9 cellular contexts compared by ENCODE assay signal in genomic region chr14:94548999-94549985, GRCh38. TPM values are rescaled to one million over a fixed set of nuclear protein-coding genes. Genes with fewer than 3 reads are reported as not detected.
DNase-seq lines count a peak whose midpoint lies in the region; ATAC-seq, FAIRE-seq and TF ChIP-seq lines count a peak whose summit lies in the region.
"Had no signal": no experiment of that assay in that cellular context is flagged by ENCODE, and none has a peak within 500 bp of the region (broad histone marks: within the 10 kb centered on the region; RNA-seq: fewer than 3 reads in every experiment).

No MANE protein-coding gene starts in this region.

- H3K4me1 Mint-ChIP-seq in activated T-cell treated with anti-CD3 and anti-CD28 coated beads, Interleukin-2, amount 50 U/mL, for 72 hours (ENCODE audit: low read depth) = no peaks in the 10 kb centered on the region

- H3K9me3 ChIP-seq in DOHH2 (ENCODE audit: control insufficient read depth, insufficient read depth, low read length) (no peaks in the 10 kb centered on the region; the same call in 1 of the 2 replicates), pancreas (no peaks in the 10 kb centered on the region), aorta (ENCODE audit: control insufficient read depth, low read length) (peaks cover 7% of the 10 kb centered on the region)

- no peaks in the 10 kb centered on the region for H3K9me2 ChIP-seq in DOHH2 (replicated peaks; ENCODE audit: control insufficient read depth, low read length)

- TF ChIP-seq CTCF in DOHH2 (IDR thresholded peaks at IDR 0.05; ENCODE audit: low read depth, low read length, poor library complexity, severe bottlenecking) = peak; percentile 96
- peak; percentile 72 for TF ChIP-seq CTCF in foreskin fibroblast (IDR thresholded peaks at IDR 0.05; ENCODE audit: low read depth, low read length)
- peak; percentile 90 to 97 (median 93) for TF ChIP-seq CTCF in pancreas (IDR thresholded peaks at IDR 0.05)

- no peak overlapping the region for H3K27ac Mint-ChIP-seq in activated T-cell treated with anti-CD3 and anti-CD28 coated beads, Interleukin-2, amount 50 U/mL, for 72 hours
- H3K27ac Mint-ChIP-seq: activated naive CD4-positive, alpha-beta T cell treated with anti-CD3 and anti-CD28 coated beads, Interleukin-2, amount 50 U/mL, for 72 hours had no signal

- H3K4me1 ChIP-seq in DOHH2 (ENCODE audit: control insufficient read depth, low read length) = no peaks in the 10 kb centered on the region
- H3K4me1 ChIP-seq in pancreas = no peaks in the 10 kb centered on the region
- H3K4me1 ChIP-seq in aorta (ENCODE audit: control insufficient read depth in 1 of 2, insufficient read depth in 2 of 2, low read length in 2 of 2) = no peaks in the 10 kb centered on the region

- peaks cover 0 to 7% of the 10 kb centered on the region in 2 donors for H3K9me3 Mint-ChIP-seq in activated T-cell treated with anti-CD3 and anti-CD28 coated beads, Interleukin-2, amount 50 U/mL, for 72 hours

- H3K27me3 ChIP-seq in DOHH2 (ENCODE audit: control insufficient read depth, low read length) (peaks cover 3% of the 10 kb centered on the region), pancreas (no peaks in the 10 kb centered on the region), aorta (ENCODE audit: control insufficient read depth in 1 of 2, insufficient read depth in 2 of 2, low read length in 1 of 2) (no peaks in the 10 kb centered on the region)

- H3F3A ChIP-seq in DOHH2 (ENCODE audit: control insufficient read depth, insufficient read depth) = no peaks in the 10 kb centered on the region

- H3K27ac ChIP-seq in DOHH2 (ENCODE audit: low read depth, low read length) (no peak overlapping the region), pancreas (no peak overlapping the region), aorta (ENCODE audit: low read depth in 1 of 2, low read length in 2 of 2) (no peak overlapping the region)

- peaks cover 28% of the 10 kb centered on the region for H3K27me3 Mint-ChIP-seq in activated T-cell treated with anti-CD3 and anti-CD28 coated beads, Interleukin-2, amount 50 U/mL, for 72 hours (ENCODE audit: low read depth)

- H3K79me2 ChIP-seq in DOHH2 (ENCODE audit: control insufficient read depth, low read length) = no peaks in the 10 kb centered on the region

- no peak overlapping the region for H3K4me3 Mint-ChIP-seq in activated T-cell treated with anti-CD3 and anti-CD28 coated beads, Interleukin-2, amount 50 U/mL, for 72 hours

- H3K4me2 ChIP-seq in DOHH2 (ENCODE audit: low read length) = no peak overlapping the region

- DNase-seq in HCEC 1CT (peak; percentile 26), NCI-H748 treated with DMSO at 0.1 percent for 48 hours (lab: John Stamatoyannopoulos, UW) (peak; percentile 24), foreskin fibroblast (peak; percentile 14 to 68), pancreas (peak in 4 of 6 donors; percentile 30 to 92 (median 72)), aorta (peak in 1 of 2 donors; percentile 87), NCI-H1048 (lab: John Stamatoyannopoulos, UW) (no peak)
- peak; percentile 53 to 72 for DNase-seq in activated T-cell treated with anti-CD3 and anti-CD28 coated beads, Interleukin-2, amount 50 U/mL, for 72 hours

- no peaks in the 10 kb centered on the region for H3K36me3 Mint-ChIP-seq in activated T-cell treated with anti-CD3 and anti-CD28 coated beads, Interleukin-2, amount 50 U/mL, for 72 hours (ENCODE audit: insufficient read depth in 2 of 2)

- H4K20me1 ChIP-seq in DOHH2 (ENCODE audit: control insufficient read depth, insufficient read depth, low read depth, low read length) = no peaks in the 10 kb centered on the region

- peak; percentile 50 to 61 for ATAC-seq in activated T-cell treated with anti-CD3 and anti-CD28 coated beads, Interleukin-2, amount 50 U/mL, for 72 hours (replicated peaks in 1 of 2)
- ATAC-seq in pancreas (peak; percentile 82 to 96 (median 90)), aorta (ENCODE audit: low FRiP score) (peak; percentile 72)

- H3K4me3 ChIP-seq in DOHH2 (ENCODE audit: low read length) (no peak overlapping the region), foreskin fibroblast (ENCODE audit: low read depth in 1 of 2, low read length in 2 of 2) (no peak overlapping the region), pancreas (no peak overlapping the region), aorta (ENCODE audit: low read length in 2 of 2) (no peak overlapping the region)

- intact Hi-C loops in pancreas (cut with DNase I) = loop anchor here in 1 of 3 donors (10.0 kb wide), 1 partner anchor 104 kb away; no protein-coding TSS in a partner anchor
- intact Hi-C loops in aorta (cut with DNase I) = no loop called here

- H3K36me3 ChIP-seq in DOHH2 (ENCODE audit: control insufficient read depth, low read length) = no peaks in the 10 kb centered on the region
- H3K36me3 ChIP-seq in pancreas = no peaks in the 10 kb centered on the region
- H3K36me3 ChIP-seq in aorta (ENCODE audit: control insufficient read depth in 1 of 2, insufficient read depth in 2 of 2, low read length in 1 of 2) = no peaks in the 10 kb centered on the region

- 28% methylated on average over 24 of the region's 24 CpGs for WGBS in pancreas, 2 donors
- 22 to 24% methylated on average over 24 of the region's 24 CpGs for WGBS in aorta, 2 donors

- no peak for FAIRE-seq in pancreas (lab: Jason Lieb, UNC)

RNA-seq across cellular contexts. Expression of gene SERPINA4, which starts 11.9 kb away (rescaled TPM):
- not detected for total RNA-seq in activated T-cell treated with anti-CD3 and anti-CD28 coated beads, Interleukin-2, amount 50 U/mL, for 72 hours
- 10 to 100 TPM; 51.5 to 88.5 (median 59.7) TPM for total RNA-seq in pancreas
- 100 to 1,000 TPM; 103 to 119 TPM for polyA plus RNA-seq in pancreas
- total RNA-seq in aorta = not detected
- not detected for polyA plus RNA-seq in aorta
- total RNA-seq: activated naive CD4-positive, alpha-beta T cell treated with anti-CD3 and anti-CD28 coated beads, Interleukin-2, amount 50 U/mL, for 72 hours had no signal

RNA-seq across cellular contexts. Expression of gene SERPINA5, which starts 31.9 kb away (rescaled TPM):
- not detected for total RNA-seq in activated T-cell treated with anti-CD3 and anti-CD28 coated beads, Interleukin-2, amount 50 U/mL, for 72 hours
- total RNA-seq in pancreas (100 to 1,000 TPM in 1 of 6 donors, 10 to 100 TPM in 5; 52.3 to 130 (median 96.0) TPM), aorta (1 to 10 TPM; 2.3 to 9.0 TPM)
- polyA plus RNA-seq in pancreas (100 to 1,000 TPM in 1 of 2 donors, 10 to 100 TPM in 1; 67.2 to 139 TPM), aorta (under 1 TPM in 1 of 2 donors, not detected in 1; 0.13 TPM)
- total RNA-seq: activated naive CD4-positive, alpha-beta T cell treated with anti-CD3 and anti-CD28 coated beads, Interleukin-2, amount 50 U/mL, for 72 hours had no signal

RNA-seq across cellular contexts. Expression of gene SERPINA12, which starts 40.0 kb away (rescaled TPM):
- total RNA-seq in activated T-cell treated with anti-CD3 and anti-CD28 coated beads, Interleukin-2, amount 50 U/mL, for 72 hours = not detected
- not detected for total RNA-seq in pancreas
- polyA plus RNA-seq in pancreas = not detected
- not detected for total RNA-seq in aorta
- not detected for polyA plus RNA-seq in aorta
- total RNA-seq: activated naive CD4-positive, alpha-beta T cell treated with anti-CD3 and anti-CD28 coated beads, Interleukin-2, amount 50 U/mL, for 72 hours had no signal

Comparison
In these comparisons a context has a peak if more than half of its experiments do, and no peak if none do; other contexts are left out.
1. RNA of gene SERPINA4, which starts 11.9 kb away (total RNA-seq): 51.5 to 88.5 TPM in pancreas; not detected in aorta and not detected in activated T-cell treated with anti-CD3 and anti-CD28 coated beads, Interleukin-2, amount 50 U/mL, for 72 hours; every median in the first group is over 10 times any median in the second.
2. RNA of gene SERPINA5, which starts 31.9 kb away (total RNA-seq): 52.3 to 130 TPM in pancreas; 2.3 to 9.0 TPM in aorta and not detected in activated T-cell treated with anti-CD3 and anti-CD28 coated beads, Interleukin-2, amount 50 U/mL, for 72 hours; every median in the first group is over 4 times any median in the second.
3. Peak in every context shown above with its lines, with median percentiles within 50 percentile points of each other: CTCF ChIP-seq and ATAC-seq.